ENCODE assay signal across 15 cellular contexts in genomic region chr3:116443096-116443793, GRCh38. TPM values are rescaled to one million over a fixed set of nuclear protein-coding genes. Genes with fewer than 3 reads are reported as not detected.
DNase-seq lines count a peak whose midpoint lies in the region; TF ChIP-seq lines count a peak whose summit lies in the region.
"Had no signal": no experiment of that assay in that cellular context is flagged by ENCODE, and none has a peak within 500 bp of the region (broad histone marks: within the 10 kb centered on the region; RNA-seq: fewer than 3 reads in every experiment).

No MANE protein-coding gene starts in this region.

- H3K4me3 ChIP-seq in mesenchymal stem cell (ENCODE audit: insufficient read depth in 1 of 2, low read depth in 1 of 2, low read length in 2 of 2) (peak overlapping the region; percentile 26 to 91), transverse colon (peak overlapping the region in 3 of 4 donors; percentile 31 to 43 (median 38))

- H3K9me3 ChIP-seq in mesenchymal stem cell (ENCODE audit: control insufficient read depth, low read length) = no peaks in the 10 kb centered on the region
- H3K9me3 ChIP-seq in transverse colon = no peaks in the 10 kb centered on the region

- H2AFZ ChIP-seq in mesenchymal stem cell (ENCODE audit: low read depth, low read length) = no peak overlapping the region

- no peak overlapping the region for H3K23ac ChIP-seq in mesenchymal stem cell (ENCODE audit: low read length in 2 of 2)

- TF ChIP-seq EP300 in transverse colon (IDR thresholded peaks at IDR 0.05; ENCODE audit: low read depth) = no peak

- peak overlapping the region; percentile 46 for H2BK5ac ChIP-seq in mesenchymal stem cell (ENCODE audit: low read depth, low read length, poor library complexity, severe bottlenecking)

- H3K14ac ChIP-seq in mesenchymal stem cell (ENCODE audit: low read length in 2 of 2) = no peak overlapping the region

- no peak overlapping the region for H2BK12ac ChIP-seq in mesenchymal stem cell (ENCODE audit: low read length in 2 of 2)

- no peak overlapping the region for H3K4ac ChIP-seq in mesenchymal stem cell (ENCODE audit: low read depth in 1 of 2, low read length in 2 of 2)

- no peak overlapping the region for H2BK15ac ChIP-seq in mesenchymal stem cell (ENCODE audit: low read depth, poor library complexity, severe bottlenecking)

- H4K91ac ChIP-seq in mesenchymal stem cell (ENCODE audit: low read length) = no peak overlapping the region

- peak; percentile 16 for DNase-seq in DMS53 (lab: John Stamatoyannopoulos, UW)
- DNase-seq in DMS53 treated with DMSO at 0.1 percent for 48 hours (lab: John Stamatoyannopoulos, UW; ENCODE audit: unreplicated experiment) = no peak
- DNase-seq in cerebellar cortex (ENCODE audit: low spot score) = peak; percentile 72
- peak; percentile 43 for DNase-seq in mesenchymal stem cell
- DNase-seq in transverse colon = no peak
- DNase-seq in stimulated activated CD4-positive, alpha-beta T cell treated with anti-CD3 and anti-CD28 coated beads, Interleukin-15, amount 100 ng/mL, for 24 hours = no peak
- no peak for DNase-seq in CD1c-positive myeloid dendritic cell (ENCODE audit: extremely low spot score)
- no peak for DNase-seq in mucosa of gallbladder (ENCODE audit: low spot score)
- DNase-seq: 8988T; activated CD4-positive, alpha-beta T cell treated with anti-CD3 and anti-CD28 coated beads, Interleukin-2, amount 10 ng/mL, durations not matched to agents 7 days and 5 days; cortex of kidney; DMS79 treated with DMSO at 0.1 percent for 48 hours; SW 1271 had no signal

- peak overlapping the region; percentile 51 for H4K8ac ChIP-seq in mesenchymal stem cell (ENCODE audit: low read length)

- H3K4me1 ChIP-seq in mesenchymal stem cell (ENCODE audit: control insufficient read depth, insufficient read depth, low read depth, low read length) (peaks cover 6% of the 10 kb centered on the region), transverse colon (no peaks in the 10 kb centered on the region)

- H3K27ac ChIP-seq in mesenchymal stem cell (ENCODE audit: low read length, poor library complexity, severe bottlenecking) (peak overlapping the region; percentile 70), transverse colon (peak overlapping the region in 2 of 4 donors; percentile 58 to 70)

- in situ Hi-C loops in transverse colon (cut with MboI; ENCODE audit: low pct_ligation_motif_present in 1 of 4, low pct_unique_long_range_greater_than_20kb in 1 of 4, low sequenced_read_pairs in 3 of 4) = no loop called here

- peak overlapping the region; percentile 45 for H2BK120ac ChIP-seq in mesenchymal stem cell (ENCODE audit: low read depth, low read length)

- no peak overlapping the region for H2AK5ac ChIP-seq in mesenchymal stem cell (ENCODE audit: low read length, severe bottlenecking)

- H3K36me3 ChIP-seq in mesenchymal stem cell (ENCODE audit: control insufficient read depth in 1 of 2, insufficient read depth in 2 of 2, low read depth in 1 of 2, low read length in 2 of 2) (no peaks in the 10 kb centered on the region), transverse colon (no peaks in the 10 kb centered on the region)

- no peak for TF ChIP-seq POLR2A in transverse colon (IDR thresholded peaks at IDR 0.05)

- peak overlapping the region in 1 of 2 experiments; percentile 10 for H3K18ac ChIP-seq in mesenchymal stem cell (ENCODE audit: low read depth in 1 of 2, low read length in 2 of 2)

- 1% methylated on average over 3 of the region's 4 CpGs for WGBS in mesenchymal stem cell
- 22 to 31% methylated on average over 4 of the region's 4 CpGs for WGBS in transverse colon (ENCODE audit: low coverage in 1 of 2), 2 donors

- H3K4me2 ChIP-seq in mesenchymal stem cell (ENCODE audit: low read length, poor library complexity, severe bottlenecking) = peak overlapping the region; percentile 60

- no peak for TF ChIP-seq CTCF in transverse colon (IDR thresholded peaks at IDR 0.05)

- intact Hi-C loops in transverse colon (cut with DNase I; ENCODE audit: low total_unique reads) = no loop called here

- H3K27me3 ChIP-seq in mesenchymal stem cell (ENCODE audit: control insufficient read depth in 1 of 2, insufficient read depth in 1 of 2, low read length in 2 of 2) = no peaks in the 10 kb centered on the region
- H3K27me3 ChIP-seq in transverse colon = no peaks in the 10 kb centered on the region

- H3K9ac ChIP-seq in mesenchymal stem cell (ENCODE audit: low read length) = peak overlapping the region; percentile 82

- peaks cover 2% of the 10 kb centered on the region for H3K79me1 ChIP-seq in mesenchymal stem cell (replicated peaks; ENCODE audit: low read length, poor library complexity, severe bottlenecking)

RNA-seq across cellular contexts. Expression of gene LSAMP, which starts 2.0 kb away (rescaled TPM):
- polyA plus RNA-seq in mesenchymal stem cell (2013, experiment 1 of 2) = 3.8 TPM
- polyA plus RNA-seq in mesenchymal stem cell (2013, experiment 2 of 2) = 3.8 TPM
- total RNA-seq in transverse colon (1 to 10 TPM; 3.4 to 8.2 (median 5.4) TPM), mucosa of gallbladder (11.4 TPM)
- total RNA-seq: activated CD4-positive, alpha-beta T cell treated with anti-CD3 and anti-CD28 coated beads, Interleukin-2, amount 10 ng/mL, durations not matched to agents 7 days and 5 days; activated T-helper 17 cell treated with anti-CD3 and anti-CD28 coated beads, Interleukin-2, amount 50 U/mL, for 72 hours; MCF 10A had no signal

Comparison
In these comparisons a context has a peak if more than half of its experiments do, and no peak if none do; other contexts are left out.
1. DNase-seq: peak in DMS53 (single experiment), cerebellar cortex (single experiment) and mesenchymal stem cell (single experiment); none in DMS53 treated with DMSO at 0.1 percent for 48 hours (single experiment), transverse colon (single experiment), stimulated activated CD4-positive, alpha-beta T cell treated with anti-CD3 and anti-CD28 coated beads, Interleukin-15, amount 100 ng/mL, for 24 hours (single experiment), CD1c-positive myeloid dendritic cell (single experiment) and mucosa of gallbladder (single experiment).